ENCODE assay signal across 8 cellular contexts in genomic region chr13:20704459-20705069, GRCh38. TPM values are rescaled to one million over a fixed set of nuclear protein-coding genes. Genes with fewer than 3 reads are reported as not detected.
DNase-seq lines count a peak whose midpoint lies in the region; ATAC-seq and TF ChIP-seq lines count a peak whose summit lies in the region.

No MANE protein-coding gene starts in this region.

- peak overlapping the region; percentile 44 for H3K4me3 Mint-ChIP-seq in activated naive CD8-positive, alpha-beta T cell treated with anti-CD3 and anti-CD28 coated beads for 36 hours

- peaks cover 10% of the 10 kb centered on the region for H3K27me3 ChIP-seq in iPS DF 6.9 (ENCODE audit: control insufficient read depth, insufficient read depth, low read length)
- H3K27me3 ChIP-seq in stomach: peaks cover 0 to 28% (median 0%) of the 10 kb centered on the region in 3 donors

- peaks cover 12% of the 10 kb centered on the region for H3K27me3 Mint-ChIP-seq in activated naive CD8-positive, alpha-beta T cell treated with anti-CD3 and anti-CD28 coated beads for 36 hours

- TF ChIP-seq EP300 in stomach (IDR thresholded peaks at IDR 0.05): no peak

- no peaks in the 10 kb centered on the region; the same call in 1 of the 2 replicates for H3K4me1 ChIP-seq in iPS DF 6.9 (ENCODE audit: control insufficient read depth, insufficient read depth, low read length)
- peaks cover 7 to 23% (median 16%) of the 10 kb centered on the region in 4 donors for H3K4me1 ChIP-seq in stomach

- TF ChIP-seq CTCF in stomach (IDR thresholded peaks at IDR 0.05): no peak

- no peak overlapping the region for H3K27ac Mint-ChIP-seq in activated naive CD8-positive, alpha-beta T cell treated with anti-CD3 and anti-CD28 coated beads for 36 hours

- no peaks in the 10 kb centered on the region for H3K36me3 Mint-ChIP-seq in activated naive CD8-positive, alpha-beta T cell treated with anti-CD3 and anti-CD28 coated beads for 36 hours

- WGBS in iPS DF 6.9 (ENCODE audit: insufficient coverage, insufficient read length): no CpG with 5 or more reads among the region's 20 CpGs
- 16 to 27% (median 19%) methylated on average over 12 to 20 of the region's 20 CpGs for WGBS in stomach, 5 donors

- H3K9me3 Mint-ChIP-seq in activated naive CD8-positive, alpha-beta T cell treated with anti-CD3 and anti-CD28 coated beads for 36 hours: no peaks in the 10 kb centered on the region

- H3K36me3 ChIP-seq in iPS DF 6.9 (ENCODE audit: control insufficient read depth, insufficient read depth, low read length): no peaks in the 10 kb centered on the region
- H3K36me3 ChIP-seq in stomach: no peaks in the 10 kb centered on the region

- TF ChIP-seq POLR2A in stomach (IDR thresholded peaks at IDR 0.05): no peak

- peaks cover 15% of the 10 kb centered on the region for H3K4me1 Mint-ChIP-seq in activated naive CD8-positive, alpha-beta T cell treated with anti-CD3 and anti-CD28 coated beads for 36 hours

- DNase-seq in SIG-M5 treated with dmso at 0.1 percent for 504 hours (lab: John Stamatoyannopoulos, UW; ENCODE audit: unreplicated experiment) (peak; percentile 40), SIG-M5 (lab: John Stamatoyannopoulos, UW) (no peak), iPS DF 6.9 (ENCODE audit: low read depth, low spot score) (no peak), stomach (no peak), activated gamma-delta T cell (lab: John Stamatoyannopoulos, UW) (no peak)
- no peak for DNase-seq in activated naive CD8-positive, alpha-beta T cell treated with anti-CD3 and anti-CD28 coated beads for 36 hours
- no peak for DNase-seq in activated effector memory CD4-positive, alpha-beta T cell treated with Interleukin-2 at 50 U/mL for 16 hours

- ATAC-seq in GM18511 (IDR thresholded peaks at IDR 0.05; ENCODE audit: unreplicated experiment): no peak

- intact Hi-C loops in stomach (cut with DNase I; ENCODE audit: low total_unique reads): loop anchor here (5.0 kb wide), 1 partner anchor 123 kb away; no protein-coding TSS in a partner anchor

- H3K9me3 ChIP-seq in iPS DF 6.9 (ENCODE audit: control insufficient read depth, insufficient read depth, low read length) (no peaks in the 10 kb centered on the region), stomach (no peaks in the 10 kb centered on the region)

- H3K27ac ChIP-seq in iPS DF 6.9 (ENCODE audit: low read length) (no peak overlapping the region), stomach (peak overlapping the region in 2 of 5 donors; percentile 72 to 79)

- H3K4me3 ChIP-seq in iPS DF 6.9 (ENCODE audit: low read length) (peak overlapping the region; percentile 38; the same call in 1 of the 2 replicates), stomach (peak overlapping the region; percentile 72 to 86 (median 74))

RNA-seq across cellular contexts. Expression of gene IL17D, which starts 1.1 kb away (rescaled TPM):
- total RNA-seq in activated naive CD8-positive, alpha-beta T cell treated with anti-CD3 and anti-CD28 coated beads for 36 hours: under 1 TPM; 0.78 to 0.88 TPM
- 1 to 10 TPM in 3 of 5 donors, under 1 TPM in 1, not detected in 1; 0.45 to 3.5 (median 2.1) TPM for total RNA-seq in stomach
- under 1 TPM in 2 of 3 donors, not detected in 1; 0.65 to 0.68 TPM for polyA plus RNA-seq in stomach
